ENCODE assay signal across 18 cellular contexts in genomic region chr1:228752604-228753132, GRCh38.
"Had no signal": no experiment of that assay in that cellular context is flagged by ENCODE, and none has a peak within 500 bp of the region (broad histone marks: within the 10 kb centered on the region; RNA-seq: fewer than 3 reads in every experiment).

No MANE protein-coding gene starts in this region.

- H3K79me2 ChIP-seq: hepatocyte had no signal

- H3K4me1 ChIP-seq: colonic mucosa, psoas muscle, right lobe of liver had no signal

- FAIRE-seq: urothelium cell line had no signal

- H2AFZ ChIP-seq: hepatocyte had no signal

- ATAC-seq: mucosa of descending colon; naive thymus-derived CD8-positive, alpha-beta T cell; psoas muscle; right lobe of liver had no signal

- DNase-seq: colonic mucosa; dermis blood vessel endothelial cell; foreskin melanocyte; head of caudate nucleus; mammary epithelial cell; mucosa of descending colon; naive thymus-derived CD8-positive, alpha-beta T cell; psoas muscle; retina; right lobe of liver; spleen; stimulated activated CD4-positive, alpha-beta T cell treated with anti-CD3 and anti-CD28 coated beads, Interleukin-15, amount 100 ng/mL, for 24 hours; stimulated activated CD4-positive, alpha-beta T cell treated with anti-CD3 and anti-CD28 coated beads, Interleukin-1b, Interleukin-23, amount 100 ng/mL, for 48 hours; stimulated activated CD4-positive, alpha-beta T cell treated with anti-CD3 and anti-CD28 coated beads, Interleukin-4, amount 100 ng/mL, for 4 hours; stimulated activated naive CD4-positive, alpha-beta T cell had no signal

- H3K27me3 ChIP-seq: colonic mucosa, hepatocyte, right lobe of liver had no signal

- H3K4me2 ChIP-seq: hepatocyte had no signal

- H3K9me3 ChIP-seq: colonic mucosa, mucosa of descending colon, neutrophil, psoas muscle, right lobe of liver, spleen had no signal

- H3K4me3 ChIP-seq: colonic mucosa, hepatocyte, mucosa of descending colon, psoas muscle, right lobe of liver, spleen had no signal

- H3K36me3 ChIP-seq: colonic mucosa, neutrophil, right lobe of liver, spleen had no signal

- H3K27ac ChIP-seq: colonic mucosa, hepatocyte, neutrophil, psoas muscle, right lobe of liver, spleen had no signal
